Comparison of ENCODE assay signal across 16 cellular contexts in genomic region chr3:171295502-171296373, GRCh38.
DNase-seq lines count a peak whose midpoint lies in the region; ATAC-seq lines count a peak whose summit lies in the region.
"Had no signal": no experiment of that assay in that cellular context is flagged by ENCODE, and none has a peak within 500 bp of the region (broad histone marks: within the 10 kb centered on the region; RNA-seq: fewer than 3 reads in every experiment).

No MANE protein-coding gene starts in this region.

- DNase-seq in Right ventricle myocardium inferior (ENCODE audit: missing footprints) (no peak), cardiac septum (ENCODE audit: low spot score) (no peak), aorta (no peak), dermis blood vessel endothelial cell (no peak), NCI-H510A treated with DMSO at 0.1 percent for 48 hours (lab: John Stamatoyannopoulos, UW) (no peak), HAP-1 (ENCODE audit: low spot score in 2 of 2) (no peak)
- DNase-seq in central memory CD8-positive, alpha-beta T cell (ENCODE audit: low spot score in 2 of 2) = no peak
- DNase-seq: activated CD4-positive, CD25-positive, alpha-beta regulatory T cell treated with anti-CD3 and anti-CD28 coated beads, Interleukin-2, amount 50 U/mL, for 72 hours; DMS79; effector CD8-positive, alpha-beta T cell; foreskin keratinocyte; NCI-H1092 treated with DMSO at 0.1 percent for 48 hours; NCI-H345; PC-3 had no signal

- H3K27ac Mint-ChIP-seq in central memory CD8-positive, alpha-beta T cell (ENCODE audit: low read depth) = peak overlapping the region; percentile 78

- intact Hi-C loops in Right ventricle myocardium inferior (cut with DNase I) (no loop called here), cardiac septum (cut with DNase I) (no loop called here), aorta (cut with DNase I) (no loop called here)

- H3K4me3 Mint-ChIP-seq in central memory CD8-positive, alpha-beta T cell = no peak overlapping the region

- peaks cover 3% of the 10 kb centered on the region for H3K36me3 Mint-ChIP-seq in central memory CD8-positive, alpha-beta T cell (ENCODE audit: insufficient read depth)

- H3K36me3 ChIP-seq in muscle layer of duodenum (ENCODE audit: control insufficient read depth in 1 of 2, insufficient read depth in 2 of 2, low read length in 2 of 2) (no peaks in the 10 kb centered on the region), aorta (ENCODE audit: control insufficient read depth in 1 of 2, insufficient read depth in 2 of 2, low read length in 1 of 2) (no peaks in the 10 kb centered on the region), HAP-1 (replicated peaks) (no peaks in the 10 kb centered on the region)
- H3K36me3 ChIP-seq: tibial nerve had no signal

- peak overlapping the region; percentile 19 for H3K27ac ChIP-seq in muscle layer of duodenum (ENCODE audit: low read length)
- peak overlapping the region; percentile 76 to 87 for H3K27ac ChIP-seq in aorta (ENCODE audit: low read depth in 1 of 2, low read length in 2 of 2)
- H3K27ac ChIP-seq: foreskin keratinocyte, tibial nerve had no signal

- peaks cover 0 to 15% of the 10 kb centered on the region in 2 donors for H3K4me1 ChIP-seq in muscle layer of duodenum (ENCODE audit: control insufficient read depth in 1 of 2, insufficient read depth in 2 of 2, low read length in 2 of 2)
- peaks cover 2 to 9% of the 10 kb centered on the region in 2 donors for H3K4me1 ChIP-seq in aorta (ENCODE audit: control insufficient read depth in 1 of 2, insufficient read depth in 2 of 2, low read length in 2 of 2)
- H3K4me1 ChIP-seq in HAP-1 = no peaks in the 10 kb centered on the region
- H3K4me1 ChIP-seq: foreskin keratinocyte had no signal

- ATAC-seq in Right ventricle myocardium inferior = peak; percentile 77
- ATAC-seq in central memory CD8-positive, alpha-beta T cell (replicated peaks; ENCODE audit: extremely low read depth, poor library complexity, severe bottlenecking) = no peak
- ATAC-seq in aorta (ENCODE audit: low FRiP score) = peak; percentile 53
- ATAC-seq: foreskin keratinocyte, PC-3 had no signal

- no peaks in the 10 kb centered on the region for H3K27me3 ChIP-seq in muscle layer of duodenum (ENCODE audit: low read depth, low read length)
- H3K27me3 ChIP-seq in aorta (ENCODE audit: control insufficient read depth in 1 of 2, insufficient read depth in 2 of 2, low read length in 1 of 2) = no peaks in the 10 kb centered on the region
- H3K27me3 ChIP-seq in HAP-1 (ENCODE audit: low read depth) = no peaks in the 10 kb centered on the region
- H3K27me3 ChIP-seq: foreskin keratinocyte, tibial nerve had no signal

- H3K4me1 Mint-ChIP-seq in central memory CD8-positive, alpha-beta T cell = peaks cover 54% of the 10 kb centered on the region

- 9 to 16% methylated on average over 5 of the region's 5 CpGs for WGBS in aorta, 2 donors

- H3K4me3 ChIP-seq in muscle layer of duodenum (ENCODE audit: low read depth in 1 of 2, low read length in 2 of 2) (no peak overlapping the region), aorta (ENCODE audit: low read length in 2 of 2) (no peak overlapping the region), HAP-1 (no peak overlapping the region)
- H3K4me3 ChIP-seq: tibial nerve had no signal

- in situ Hi-C loops in HAP-1 (cut with MboI; ENCODE audit: low sequenced_read_pairs) = no loop called here

- no peaks in the 10 kb centered on the region for H3K9me3 ChIP-seq in muscle layer of duodenum (ENCODE audit: control insufficient read depth in 1 of 2, low read length in 2 of 2)
- H3K9me3 ChIP-seq in aorta (ENCODE audit: control insufficient read depth, low read length) = no peaks in the 10 kb centered on the region
- no peaks in the 10 kb centered on the region for H3K9me3 ChIP-seq in HAP-1
- H3K9me3 ChIP-seq: tibial nerve had no signal

- H3K27me3 Mint-ChIP-seq in central memory CD8-positive, alpha-beta T cell = no peaks in the 10 kb centered on the region

- H3K9me3 Mint-ChIP-seq in central memory CD8-positive, alpha-beta T cell = no peaks in the 10 kb centered on the region
